9 cellular contexts compared by ENCODE assay signal in the genomic region with DNA sequence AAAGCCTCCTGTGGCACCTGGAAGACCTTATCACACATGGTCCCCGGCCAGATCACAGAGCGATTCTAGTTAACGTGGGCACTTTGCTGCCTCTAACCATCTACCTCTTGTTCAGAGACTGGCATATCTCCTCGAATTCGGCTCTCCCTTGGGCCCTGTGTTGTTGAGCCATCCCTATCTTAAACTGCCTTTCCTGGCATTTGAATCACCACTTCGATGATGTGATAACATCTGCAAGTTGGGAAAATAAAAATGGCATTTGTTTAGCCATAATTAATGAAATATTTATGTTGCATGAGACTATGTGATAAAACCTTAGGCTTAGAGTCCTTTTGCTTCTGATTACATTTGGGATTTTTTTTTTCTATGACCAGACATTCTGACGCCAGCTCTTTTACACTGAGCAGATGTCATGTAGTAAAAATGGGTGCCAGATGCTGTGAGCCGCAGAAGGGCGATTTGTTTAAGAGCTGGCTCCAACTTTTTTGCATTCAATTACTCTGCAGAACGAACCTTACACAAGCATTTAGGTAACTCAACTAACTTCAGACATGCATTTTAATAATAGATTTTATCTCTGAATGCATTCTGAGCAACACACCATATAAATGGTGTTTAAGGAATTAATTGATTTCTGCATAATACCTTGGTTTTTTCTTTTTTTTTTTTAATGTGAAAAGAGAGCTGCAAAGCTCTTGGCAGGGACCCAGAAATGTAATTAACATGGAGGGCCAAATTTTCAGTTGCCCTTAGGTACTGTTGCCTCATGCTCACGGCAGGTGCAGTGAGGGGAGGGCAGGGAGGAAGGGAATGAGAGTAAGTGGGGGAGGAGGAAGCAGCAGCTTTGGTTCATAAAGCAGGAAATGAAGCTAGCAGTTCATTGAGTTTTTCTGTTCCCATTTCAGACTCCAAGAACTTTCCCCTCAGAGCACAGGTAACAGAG. TPM values are rescaled to one million over a fixed set of nuclear protein-coding genes. Genes with fewer than 3 reads are reported as not detected.
DNase-seq lines count a peak whose midpoint lies in the region; ATAC-seq and TF ChIP-seq lines count a peak whose summit lies in the region.
"Had no signal": no experiment of that assay in that cellular context is flagged by ENCODE, and none has a peak within 500 bp of the region (broad histone marks: within the 10 kb centered on the region; RNA-seq: fewer than 3 reads in every experiment).

No MANE protein-coding gene starts in this region.

- H3K4me1 ChIP-seq in rectal smooth muscle tissue (ENCODE audit: control insufficient read depth, insufficient read depth, low read length) (peaks cover 21% of the 10 kb centered on the region), lower lobe of right lung (peaks cover 11% of the 10 kb centered on the region)

- in situ Hi-C loops in G401 (cut with HindIII; ENCODE audit: low sequenced_read_pairs): no loop called here

- peaks cover 14% of the 10 kb centered on the region for H3K9me3 ChIP-seq in lower lobe of right lung

- ATAC-seq in GM21737 (IDR thresholded peaks at IDR 0.05; ENCODE audit: unreplicated experiment) (no peak), lower lobe of right lung (no peak)
- no peak for ATAC-seq in stimulated activated naive CD8-positive, alpha-beta T cell treated with anti-CD3 and anti-CD28 coated beads, Interleukin-15, Interleukin-2, amounts not matched to agents 100 U/mL and 50 U/mL, for 24 hours

- H3K27ac ChIP-seq in rectal smooth muscle tissue (ENCODE audit: low read depth, low read length) (peak overlapping the region; percentile 84), lower lobe of right lung (no peak overlapping the region)

- no peaks in the 10 kb centered on the region for H3K36me3 ChIP-seq in rectal smooth muscle tissue (ENCODE audit: control insufficient read depth, insufficient read depth, low read length)
- H3K36me3 ChIP-seq in lower lobe of right lung: no peaks in the 10 kb centered on the region

- H3K27me3 ChIP-seq in rectal smooth muscle tissue (ENCODE audit: control insufficient read depth, insufficient read depth, low read length) (no peaks in the 10 kb centered on the region), lower lobe of right lung (ENCODE audit: low read depth) (no peaks in the 10 kb centered on the region)

- no peak for TF ChIP-seq CTCF in lower lobe of right lung (IDR thresholded peaks at IDR 0.05)

- intact Hi-C loops in lower lobe of right lung (cut with DNase I): no loop called here

- DNase-seq in G401 (ENCODE audit: low spot score) (peak; percentile 40), NCI-H2029 (lab: John Stamatoyannopoulos, UW) (peak; percentile 95), amniotic epithelial cell (ENCODE audit: low read depth) (peak; percentile 66), lower lobe of right lung (no peak)
- no peak for DNase-seq in stimulated activated naive CD8-positive, alpha-beta T cell treated with anti-CD3 and anti-CD28 coated beads, Interleukin-15, Interleukin-2, amounts not matched to agents 100 U/mL and 50 U/mL, for 24 hours
- no peak for DNase-seq in central memory CD4-positive, alpha-beta T cell
- DNase-seq: amygdala had no signal

- H3K4me3 ChIP-seq in rectal smooth muscle tissue (ENCODE audit: low read length) (no peak overlapping the region), lower lobe of right lung (no peak overlapping the region)

- H3K9ac ChIP-seq in rectal smooth muscle tissue (ENCODE audit: low read length): no peak overlapping the region

RNA-seq across cellular contexts. Expression of a gene that starts 58.3 kb away (rescaled TPM):
- total RNA-seq in G401 (2014; rRNA removed; shearing (Covaris generic)): 6.6 and 9.9 TPM in 2 replicates
- total RNA-seq in lower lobe of right lung: 58.3 TPM

Comparison
In these comparisons a context has a peak if more than half of its experiments do, and no peak if none do; other contexts are left out.
1. DNase-seq: peak in G401 (single experiment), NCI-H2029 (single experiment) and amniotic epithelial cell (single experiment); none in lower lobe of right lung (single experiment), stimulated activated naive CD8-positive, alpha-beta T cell treated with anti-CD3 and anti-CD28 coated beads, Interleukin-15, Interleukin-2, amounts not matched to agents 100 U/mL and 50 U/mL, for 24 hours (single experiment) and central memory CD4-positive, alpha-beta T cell (single experiment).